In the genomic region with DNA sequence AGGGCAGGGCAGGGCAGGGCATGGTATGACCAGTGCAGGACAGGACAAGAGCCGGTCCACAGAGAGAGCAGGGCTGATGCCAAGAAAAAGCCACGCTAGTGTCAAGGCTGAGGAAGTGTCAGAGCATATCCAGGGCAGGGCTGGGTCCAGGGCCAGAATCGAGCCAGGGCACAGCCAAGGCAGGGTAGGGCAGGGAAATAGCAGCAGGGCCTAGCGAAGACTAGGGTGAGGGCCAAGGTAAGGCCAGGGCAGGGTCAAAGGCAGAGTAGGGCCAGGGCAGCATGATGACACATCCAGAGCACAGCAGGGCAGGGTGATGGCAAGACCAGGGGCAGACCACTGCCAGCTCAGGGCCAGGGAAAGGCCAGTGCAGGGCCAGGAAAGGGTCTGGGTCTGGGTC, we compare ENCODE assay signal across 2 cellular contexts. TPM values are rescaled to one million over a fixed set of nuclear protein-coding genes. Genes with fewer than 3 reads are reported as not detected.
"Had no signal": no experiment of that assay in that cellular context is flagged by ENCODE, and none has a peak within 500 bp of the region (broad histone marks: within the 10 kb centered on the region; RNA-seq: fewer than 3 reads in every experiment).

No MANE protein-coding gene starts in this region.

RNA-seq across cellular contexts. Expression of a gene that starts 49.7 kb away (rescaled TPM):
- total RNA-seq: G401, GM12878 had no signal
- polyA plus RNA-seq: GM12878 had no signal
